27 cellular contexts compared by ENCODE assay signal in the genomic region with DNA sequence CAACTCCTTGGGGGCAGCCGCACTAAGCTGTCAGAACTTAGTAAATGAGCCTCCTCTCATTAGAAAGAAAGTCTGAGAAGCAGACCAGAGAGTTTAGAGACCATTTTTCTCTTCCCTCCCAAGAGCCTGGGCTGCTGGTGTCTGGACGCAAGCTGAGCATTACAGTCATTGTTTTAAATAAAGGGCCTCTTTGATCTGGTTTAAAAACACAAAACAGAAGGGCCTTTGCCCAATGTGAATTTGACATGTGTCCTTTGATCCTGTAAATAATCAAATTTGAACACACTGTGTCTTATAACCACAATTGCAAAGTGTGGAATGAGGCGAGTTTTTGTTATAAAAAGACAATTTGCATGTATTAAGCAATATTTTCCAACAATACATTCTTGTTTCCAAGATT.
DNase-seq lines count a peak whose midpoint lies in the region; ATAC-seq and TF ChIP-seq lines count a peak whose summit lies in the region.
"Had no signal": no experiment of that assay in that cellular context is flagged by ENCODE, and none has a peak within 500 bp of the region (broad histone marks: within the 10 kb centered on the region; RNA-seq: fewer than 3 reads in every experiment).

No MANE protein-coding gene starts in this region.

- no peak overlapping the region for H2BK15ac ChIP-seq in neuronal stem cell (ENCODE audit: low read length)

- H2AK5ac ChIP-seq in neuronal stem cell (ENCODE audit: low read depth, low read length): no peak overlapping the region

- CTCF ChIA-PET in WTC11 (lab: Charles Lee): interaction anchor here (0.9 to 1.7 kb wide), 4 partner anchors 8 to 812 kb away, joined by 3 to 9 read pairs (median 6); no protein-coding TSS in a partner anchor

- no peak overlapping the region for H3K27ac Mint-ChIP-seq in activated T-cell treated with anti-CD3 and anti-CD28 coated beads, Interleukin-2, amount 50 U/mL, for 72 hours
- H3K27ac Mint-ChIP-seq in WTC11: no peak overlapping the region
- H3K27ac Mint-ChIP-seq: activated CD4-positive, alpha-beta T cell treated with anti-CD3 and anti-CD28 coated beads, Interleukin-2, amount 10 ng/mL, durations not matched to agents 7 days and 5 days; activated CD8-positive, alpha-beta memory T cell treated with anti-CD3 and anti-CD28 coated beads, Interleukin-2, amount 10 ng/mL, durations not matched to agents 7 days and 5 days; H9; naive B cell; stimulated activated memory B cell treated with anti-CD40 and anti-IgM and Interleukin-4, amounts not matched to agents 10 μg/mL and 1 μg/mL and 100 μg/mL, for 72 hours had no signal

- no CpG with 5 or more reads among the region's 3 CpGs for WGBS in neuronal stem cell (ENCODE audit: extremely low coverage in 2 of 2, insufficient read length in 2 of 2, insufficient replicate concordance in 1 of 2), 2 donors

- H3K9me3 Mint-ChIP-seq in activated T-cell treated with anti-CD3 and anti-CD28 coated beads, Interleukin-2, amount 50 U/mL, for 72 hours: peaks cover 0 to 4% of the 10 kb centered on the region in 2 donors
- H3K9me3 Mint-ChIP-seq in WTC11: peaks cover 9% of the 10 kb centered on the region
- H3K9me3 Mint-ChIP-seq: activated CD4-positive, alpha-beta T cell treated with anti-CD3 and anti-CD28 coated beads, Interleukin-2, amount 10 ng/mL, durations not matched to agents 7 days and 5 days; stimulated activated memory B cell treated with anti-CD40 and anti-IgM and Interleukin-4, amounts not matched to agents 10 μg/mL and 1 μg/mL and 100 μg/mL, for 72 hours had no signal

- no peak for ATAC-seq in activated T-cell treated with anti-CD3 and anti-CD28 coated beads, Interleukin-2, amount 50 U/mL, for 72 hours (replicated peaks in 1 of 2)
- ATAC-seq in WTC11: no peak
- no peak for ATAC-seq in HG03095 (IDR thresholded peaks at IDR 0.05; ENCODE audit: unreplicated experiment)
- ATAC-seq: activated CD8-positive, alpha-beta memory T cell treated with anti-CD3 and anti-CD28 coated beads, Interleukin-2, amount 10 ng/mL, durations not matched to agents 7 days and 5 days; right cardiac atrium; stimulated activated memory B cell treated with anti-CD40 and anti-IgM and Interleukin-4, amounts not matched to agents 10 μg/mL and 1 μg/mL and 100 μg/mL, for 72 hours had no signal

- H3K4me2 ChIP-seq in neuronal stem cell (ENCODE audit: insufficient read depth, low read length, poor library complexity, severe bottlenecking): no peak overlapping the region

- H3K4me3 ChIP-seq in neuronal stem cell (ENCODE audit: low read length in 2 of 2): no peak overlapping the region
- H3K4me3 ChIP-seq: heart left ventricle, testis had no signal

- H3K79me1 ChIP-seq in neuronal stem cell (ENCODE audit: low read depth, low read length): no peaks in the 10 kb centered on the region

- H3K36me3 Mint-ChIP-seq in activated T-cell treated with anti-CD3 and anti-CD28 coated beads, Interleukin-2, amount 50 U/mL, for 72 hours (ENCODE audit: insufficient read depth in 2 of 2): no peaks in the 10 kb centered on the region
- H3K36me3 Mint-ChIP-seq in WTC11: peaks cover 2% of the 10 kb centered on the region; the same call in 1 of the 2 replicates
- H3K36me3 Mint-ChIP-seq: activated CD8-positive, alpha-beta memory T cell treated with anti-CD3 and anti-CD28 coated beads, Interleukin-2, amount 10 ng/mL, durations not matched to agents 7 days and 5 days; brain; naive B cell; stimulated activated memory B cell treated with anti-CD40 and anti-IgM and Interleukin-4, amounts not matched to agents 10 μg/mL and 1 μg/mL and 100 μg/mL, for 72 hours had no signal

- H3K27me3 Mint-ChIP-seq in activated T-cell treated with anti-CD3 and anti-CD28 coated beads, Interleukin-2, amount 50 U/mL, for 72 hours (ENCODE audit: low read depth): no peaks in the 10 kb centered on the region
- H3K27me3 Mint-ChIP-seq in WTC11 (ENCODE audit: low read depth): peaks cover 18% of the 10 kb centered on the region
- H3K27me3 Mint-ChIP-seq: activated CD4-positive, alpha-beta T cell treated with anti-CD3 and anti-CD28 coated beads, Interleukin-2, amount 10 ng/mL, durations not matched to agents 7 days and 5 days; activated CD8-positive, alpha-beta memory T cell treated with anti-CD3 and anti-CD28 coated beads, Interleukin-2, amount 10 ng/mL, durations not matched to agents 7 days and 5 days; stimulated activated memory B cell treated with anti-CD40 and anti-IgM and Interleukin-4, amounts not matched to agents 10 μg/mL and 1 μg/mL and 100 μg/mL, for 72 hours had no signal

- no peaks in the 10 kb centered on the region for H3K27me3 ChIP-seq in neuronal stem cell (ENCODE audit: control insufficient read depth in 3 of 3, insufficient read depth in 3 of 3, low read depth in 1 of 3, low read length in 3 of 3)
- H3K27me3 ChIP-seq: heart left ventricle, testis had no signal

- no peak overlapping the region for H3K9ac ChIP-seq in neuronal stem cell (ENCODE audit: low read depth, low read length, poor library complexity)

- H3K14ac ChIP-seq in neuronal stem cell (ENCODE audit: low read length): no peak overlapping the region

- H3K36me3 ChIP-seq in neuronal stem cell (replicated peaks in 1 of 2; ENCODE audit: control insufficient read depth in 2 of 2, insufficient read depth in 2 of 2, low read length in 2 of 2): no peaks in the 10 kb centered on the region
- H3K36me3 ChIP-seq: heart left ventricle had no signal

- H3K23ac ChIP-seq in neuronal stem cell (ENCODE audit: low read depth, low read length, poor library complexity): no peak overlapping the region

- H2AFZ ChIP-seq in neuronal stem cell (ENCODE audit: low read length): peak overlapping the region; percentile 84

- no peak for TF ChIP-seq CTCF in WTC11 (IDR thresholded peaks at IDR 0.05)

- no peak overlapping the region for H2BK5ac ChIP-seq in neuronal stem cell (ENCODE audit: low read length)

- H3K4me1 ChIP-seq in neuronal stem cell (ENCODE audit: control insufficient read depth in 2 of 2, insufficient read depth in 1 of 2, low read depth in 1 of 2, low read length in 2 of 2): peaks cover 5 to 30% of the 10 kb centered on the region in 2 donors
- H3K4me1 ChIP-seq: testis had no signal

- no peak overlapping the region for H2BK12ac ChIP-seq in neuronal stem cell (ENCODE audit: low read length)

- H3K4ac ChIP-seq in neuronal stem cell (ENCODE audit: low read length): no peak overlapping the region

- H4K91ac ChIP-seq in neuronal stem cell (ENCODE audit: low read depth, low read length, poor library complexity): no peak overlapping the region

- no peaks in the 10 kb centered on the region for H3K4me1 Mint-ChIP-seq in activated T-cell treated with anti-CD3 and anti-CD28 coated beads, Interleukin-2, amount 50 U/mL, for 72 hours (ENCODE audit: low read depth)
- H3K4me1 Mint-ChIP-seq in WTC11: peaks cover 16% of the 10 kb centered on the region
- H3K4me1 Mint-ChIP-seq: activated CD4-positive, alpha-beta T cell treated with anti-CD3 and anti-CD28 coated beads, Interleukin-2, amount 10 ng/mL, durations not matched to agents 7 days and 5 days; activated CD8-positive, alpha-beta memory T cell treated with anti-CD3 and anti-CD28 coated beads, Interleukin-2, amount 10 ng/mL, durations not matched to agents 7 days and 5 days; naive B cell; stimulated activated memory B cell treated with anti-CD40 and anti-IgM and Interleukin-4, amounts not matched to agents 10 μg/mL and 1 μg/mL and 100 μg/mL, for 72 hours had no signal

- no peak overlapping the region for H3K18ac ChIP-seq in neuronal stem cell (ENCODE audit: low read length)

- DNase-seq in inferior parietal cortex (ENCODE audit: extremely low spot score) (peak; percentile 59), neuronal stem cell (ENCODE audit: low spot score) (no peak), WTC11 (ENCODE audit: low spot score) (no peak)
- DNase-seq in activated T-cell treated with anti-CD3 and anti-CD28 coated beads, Interleukin-2, amount 50 U/mL, for 72 hours: no peak
- DNase-seq: activated CD4-positive, alpha-beta T cell treated with anti-CD3 and anti-CD28 coated beads, Interleukin-2, amount 10 ng/mL, durations not matched to agents 7 days and 5 days; activated CD8-positive, alpha-beta memory T cell treated with anti-CD3 and anti-CD28 coated beads, Interleukin-2, amount 10 ng/mL, durations not matched to agents 7 days and 5 days; activated naive CD4-positive, alpha-beta T cell; activated T-cell treated with anti-CD3 and anti-CD28 coated beads, Interleukin-2, amount 50 U/mL, for 48 hours; Calu3; DND-41; effector CD8-positive, alpha-beta T cell; H9; kidney glomerular epithelial cell; naive B cell; NCI-H2029 treated with DMSO at 0.1 percent for 48 hours; NCI-H226; right cardiac atrium; stimulated activated CD4-positive, alpha-beta T cell treated with anti-CD3 and anti-CD28 coated beads, Interleukin-4, amount 100 ng/mL, for 4 hours; SW 1271; T1000 had no signal

- no peaks in the 10 kb centered on the region for H3K9me3 ChIP-seq in neuronal stem cell (replicated peaks in 1 of 2; ENCODE audit: control insufficient read depth in 2 of 2, insufficient read depth in 1 of 2, low read depth in 1 of 2, low read length in 2 of 2)
- H3K9me3 ChIP-seq: testis had no signal

- POLR2A ChIA-PET in WTC11 (lab: Charles Lee): no interaction called here

- H4K8ac ChIP-seq in neuronal stem cell (ENCODE audit: low read depth, low read length): no peak overlapping the region

- H3K4me3 Mint-ChIP-seq in activated T-cell treated with anti-CD3 and anti-CD28 coated beads, Interleukin-2, amount 50 U/mL, for 72 hours: no peak overlapping the region
- H3K4me3 Mint-ChIP-seq in WTC11: no peak overlapping the region
- H3K4me3 Mint-ChIP-seq: activated CD4-positive, alpha-beta T cell treated with anti-CD3 and anti-CD28 coated beads, Interleukin-2, amount 10 ng/mL, durations not matched to agents 7 days and 5 days; activated CD8-positive, alpha-beta memory T cell treated with anti-CD3 and anti-CD28 coated beads, Interleukin-2, amount 10 ng/mL, durations not matched to agents 7 days and 5 days; brain; H9; naive B cell; stimulated activated memory B cell treated with anti-CD40 and anti-IgM and Interleukin-4, amounts not matched to agents 10 μg/mL and 1 μg/mL and 100 μg/mL, for 72 hours had no signal

- H3K27ac ChIP-seq in angular gyrus (ENCODE audit: low read depth, low read length): peak overlapping the region; percentile 57
- no peak overlapping the region for H3K27ac ChIP-seq in neuronal stem cell (replicated peaks; ENCODE audit: low read length)
- H3K27ac ChIP-seq in temporal lobe (ENCODE audit: low read depth, low read length): peak overlapping the region; percentile 78
- H3K27ac ChIP-seq: testis had no signal

- no peak overlapping the region for H2BK120ac ChIP-seq in neuronal stem cell (ENCODE audit: low read depth, low read length)

TF ChIP-seq in WTC11, 78 proteins besides CTCF, POLR2A, EP300 and RAD21 (continues in another document):
- TF ChIP-seq FOXJ3 (CRISPR knock-in tag; IDR thresholded peaks at IDR 0.05; ENCODE audit: borderline replicate concordance) (no peak), ZNF121 (CRISPR knock-in tag; IDR thresholded peaks at IDR 0.05) (no peak), JAZF1 (CRISPR knock-in tag; IDR thresholded peaks at IDR 0.05) (no peak), CBFB (CRISPR knock-in tag; IDR thresholded peaks at IDR 0.05; ENCODE audit: low read depth) (no peak), TEAD1 (CRISPR knock-in tag; IDR thresholded peaks at IDR 0.05) (no peak)
